In genomic region chr7:32427769-32428291, GRCh38 we compare ENCODE assay signal across 1 cellular context.
A peak's percentile ranks its signal among the peaks of the same experiment; 100 is the strongest.
TF ChIP-seq lines count a peak whose summit lies in the region.

No MANE protein-coding gene starts in this region.

TF ChIP-seq in HepG2, 621 proteins besides CTCF, POLR2A, EP300 and RAD21 (continued from another document and continues in another):
- TF ChIP-seq ZNF564 (CRISPR knock-in tag; IDR thresholded peaks at IDR 0.05): no peak
- peak; percentile 59; the same call in 1 of the 2 replicates for TF ChIP-seq KDM5B (CRISPR knock-in tag; IDR thresholded peaks at IDR 0.05; ENCODE audit: borderline replicate concordance)
- TF ChIP-seq ZBTB38 (CRISPR knock-in tag; IDR thresholded peaks at IDR 0.05): peak; percentile 73; the same call in 1 of the 2 replicates
- no peak for TF ChIP-seq MAFG (CRISPR knock-in tag; IDR thresholded peaks at IDR 0.05)
- no peak for TF ChIP-seq SIN3B (IDR thresholded peaks at IDR 0.05; ENCODE audit: low read length)
- 0 out of 2 replicates have a peak, but pooled peaks have one; percentile 15 for TF ChIP-seq ZNF7 (CRISPR knock-in tag; IDR thresholded peaks at IDR 0.05)
- TF ChIP-seq PAX8 (CRISPR knock-in tag; IDR thresholded peaks at IDR 0.05; ENCODE audit: borderline replicate concordance): peak; percentile 47; the same call in 1 of the 2 replicates
- no peak for TF ChIP-seq ZUFSP (CRISPR knock-in tag; IDR thresholded peaks at IDR 0.05; ENCODE audit: borderline replicate concordance)
- TF ChIP-seq SNAI1 (CRISPR knock-in tag; IDR thresholded peaks at IDR 0.05; ENCODE audit: borderline replicate concordance): no peak
- TF ChIP-seq NFRKB (IDR thresholded peaks at IDR 0.05): no peak
- no peak for TF ChIP-seq ZNF512B (CRISPR knock-in tag; IDR thresholded peaks at IDR 0.05; ENCODE audit: borderline replicate concordance)
- TF ChIP-seq POLR2G (IDR thresholded peaks at IDR 0.05; ENCODE audit: low read depth, low read length): no peak
- TF ChIP-seq ZNF768 (CRISPR knock-in tag; IDR thresholded peaks at IDR 0.05): peak; percentile 74; the same call in 1 of the 2 replicates
- no peak for TF ChIP-seq JUN (CRISPR knock-in tag; IDR thresholded peaks at IDR 0.05)
- TF ChIP-seq SP140L (CRISPR knock-in tag; IDR thresholded peaks at IDR 0.05; ENCODE audit: borderline replicate concordance): peak; percentile 84; the same call in 1 of the 2 replicates
- no peak for TF ChIP-seq HNRNPH1 (optimal IDR thresholded peaks at IDR 0.05; ENCODE audit: low read depth, low read length)
- peak; percentile 84 for TF ChIP-seq TEF (CRISPR knock-in tag; IDR thresholded peaks at IDR 0.05)
- 0 out of 2 replicates have a peak, but pooled peaks have one; percentile 35 for TF ChIP-seq NAIF1 (CRISPR knock-in tag; IDR thresholded peaks at IDR 0.05; ENCODE audit: borderline replicate concordance)
- no peak for TF ChIP-seq DDIT3 (CRISPR knock-in tag; IDR thresholded peaks at IDR 0.05)
- peak; percentile 73 for TF ChIP-seq ZNF263 (CRISPR knock-in tag; IDR thresholded peaks at IDR 0.05)
- TF ChIP-seq SOX13 (IDR thresholded peaks at IDR 0.05): no peak
- TF ChIP-seq SOX13 (CRISPR knock-in tag; conservative IDR thresholded peaks at IDR 0.05 in 1 of 2, IDR thresholded peaks at IDR 0.05 in 1 of 2): peak in 1 of 2 experiments; percentile 52; a peak in 1 of 4 replicates
- no peak for TF ChIP-seq SP4 (CRISPR knock-in tag; IDR thresholded peaks at IDR 0.05)
- peak; percentile 91; the same call in 1 of the 2 replicates for TF ChIP-seq PRDM4 (CRISPR knock-in tag; IDR thresholded peaks at IDR 0.05; ENCODE audit: borderline replicate concordance)
- TF ChIP-seq CHCHD3 (CRISPR knock-in tag; IDR thresholded peaks at IDR 0.05): 0 out of 2 replicates have a peak, but pooled peaks have one; percentile 41
- no peak for TF ChIP-seq FOXJ3 (CRISPR knock-in tag; IDR thresholded peaks at IDR 0.05; ENCODE audit: borderline replicate concordance)
- TF ChIP-seq KDM2A (CRISPR knock-in tag; IDR thresholded peaks at IDR 0.05; ENCODE audit: borderline replicate concordance, low read depth): peak; percentile 83
- no peak for TF ChIP-seq NCOA5 (CRISPR knock-in tag; IDR thresholded peaks at IDR 0.05)
- TF ChIP-seq ZSCAN22 (CRISPR knock-in tag; IDR thresholded peaks at IDR 0.05): no peak
- TF ChIP-seq ZNF274 (CRISPR knock-in tag; IDR thresholded peaks at IDR 0.05): peak; percentile 78; the same call in 1 of the 2 replicates
- TF ChIP-seq ZNF496 (CRISPR knock-in tag; IDR thresholded peaks at IDR 0.05; ENCODE audit: insufficient replicate concordance): no peak
- TF ChIP-seq ZC3H13 (CRISPR knock-in tag; IDR thresholded peaks at IDR 0.05): peak; percentile 75; the same call in 1 of the 2 replicates
- TF ChIP-seq THYN1 (CRISPR knock-in tag; IDR thresholded peaks at IDR 0.05; ENCODE audit: borderline replicate concordance, low read depth): no peak
- 0 out of 2 replicates have a peak, but pooled peaks have one; percentile 69 for TF ChIP-seq ZFYVE20 (CRISPR knock-in tag; IDR thresholded peaks at IDR 0.05; ENCODE audit: borderline replicate concordance, low read depth)
- peak; percentile 60; the same call in 1 of the 2 replicates for TF ChIP-seq HOXA3 (CRISPR knock-in tag; IDR thresholded peaks at IDR 0.05)
- peak; percentile 62; the same call in 1 of the 2 replicates for TF ChIP-seq ZNF329 (CRISPR knock-in tag; IDR thresholded peaks at IDR 0.05; ENCODE audit: low read depth)
- no peak for TF ChIP-seq SKI (IDR thresholded peaks at IDR 0.05; ENCODE audit: partially characterized antibody)
- TF ChIP-seq ZNF225 (CRISPR knock-in tag; IDR thresholded peaks at IDR 0.05): peak; percentile 77; the same call in 1 of the 2 replicates
- no peak for TF ChIP-seq FOXA1 (IDR thresholded peaks at IDR 0.05)
- TF ChIP-seq FOXA1 (CRISPR knock-in tag; IDR thresholded peaks at IDR 0.05): 0 out of 2 replicates have a peak, but pooled peaks have one; percentile 19
- TF ChIP-seq ZSCAN9 (CRISPR knock-in tag; IDR thresholded peaks at IDR 0.05; ENCODE audit: borderline replicate concordance): peak; percentile 99
- no peak for TF ChIP-seq SMC3 (IDR thresholded peaks at IDR 0.05; ENCODE audit: low read length)
- TF ChIP-seq GRHL1 (CRISPR knock-in tag; conservative IDR thresholded peaks at IDR 0.05): no peak
- no peak for TF ChIP-seq ZNF354B (CRISPR knock-in tag; IDR thresholded peaks at IDR 0.05)
- no peak for TF ChIP-seq AKAP8 (CRISPR knock-in tag; IDR thresholded peaks at IDR 0.05)
- no peak for TF ChIP-seq NFYB (CRISPR knock-in tag; IDR thresholded peaks at IDR 0.05)
- TF ChIP-seq ZMYM2 (CRISPR knock-in tag; IDR thresholded peaks at IDR 0.05): no peak
- TF ChIP-seq NFKBIZ (CRISPR knock-in tag; IDR thresholded peaks at IDR 0.05): peak; percentile 87; the same call in 1 of the 2 replicates
- no peak for TF ChIP-seq ZNF44 (CRISPR knock-in tag; IDR thresholded peaks at IDR 0.05)
- TF ChIP-seq ZFP36L2 (CRISPR knock-in tag; IDR thresholded peaks at IDR 0.05): peak; percentile 96
- TF ChIP-seq ZNF530 (CRISPR knock-in tag; IDR thresholded peaks at IDR 0.05; ENCODE audit: low read depth): peak; percentile 43; the same call in 1 of the 2 replicates
- TF ChIP-seq RERE (CRISPR knock-in tag; IDR thresholded peaks at IDR 0.05; ENCODE audit: low read depth): no peak
- 0 out of 2 replicates have a peak, but pooled peaks have one; percentile 29 for TF ChIP-seq ZBTB7B (CRISPR knock-in tag; IDR thresholded peaks at IDR 0.05)
- TF ChIP-seq ZNF740 (CRISPR knock-in tag; IDR thresholded peaks at IDR 0.05): no peak
- no peak for TF ChIP-seq MZF1 (CRISPR knock-in tag; IDR thresholded peaks at IDR 0.05; ENCODE audit: borderline replicate concordance)
- TF ChIP-seq TP53 (CRISPR knock-in tag; conservative IDR thresholded peaks at IDR 0.05): no peak; the same call in 1 of the 2 replicates
